In genomic region chr9:137422668-137423000, GRCh38 we compare ENCODE assay signal across 1 cellular context.
TF ChIP-seq lines count a peak whose summit lies in the region.

No MANE protein-coding gene starts in this region.

TF ChIP-seq in IMR-90, 13 proteins besides CTCF, POLR2A, EP300 and RAD21 (continued from another document):
- TF ChIP-seq, protein P1, sequence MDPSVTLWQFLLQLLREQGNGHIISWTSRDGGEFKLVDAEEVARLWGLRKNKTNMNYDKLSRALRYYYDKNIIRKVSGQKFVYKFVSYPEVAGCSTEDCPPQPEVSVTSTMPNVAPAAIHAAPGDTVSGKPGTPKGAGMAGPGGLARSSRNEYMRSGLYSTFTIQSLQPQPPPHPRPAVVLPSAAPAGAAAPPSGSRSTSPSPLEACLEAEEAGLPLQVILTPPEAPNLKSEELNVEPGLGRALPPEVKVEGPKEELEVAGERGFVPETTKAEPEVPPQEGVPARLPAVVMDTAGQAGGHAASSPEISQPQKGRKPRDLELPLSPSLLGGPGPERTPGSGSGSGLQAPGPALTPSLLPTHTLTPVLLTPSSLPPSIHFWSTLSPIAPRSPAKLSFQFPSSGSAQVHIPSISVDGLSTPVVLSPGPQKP (IDR thresholded peaks at IDR 0.05; ENCODE audit: borderline replicate concordance, low read depth, low read length) = no peak
- TF ChIP-seq RFX5 (IDR thresholded peaks at IDR 0.05; ENCODE audit: low read depth, low read length) = no peak
- TF ChIP-seq NFE2L2 (IDR thresholded peaks at IDR 0.05; ENCODE audit: low read depth, low read length) = no peak
- TF ChIP-seq, protein P2, sequence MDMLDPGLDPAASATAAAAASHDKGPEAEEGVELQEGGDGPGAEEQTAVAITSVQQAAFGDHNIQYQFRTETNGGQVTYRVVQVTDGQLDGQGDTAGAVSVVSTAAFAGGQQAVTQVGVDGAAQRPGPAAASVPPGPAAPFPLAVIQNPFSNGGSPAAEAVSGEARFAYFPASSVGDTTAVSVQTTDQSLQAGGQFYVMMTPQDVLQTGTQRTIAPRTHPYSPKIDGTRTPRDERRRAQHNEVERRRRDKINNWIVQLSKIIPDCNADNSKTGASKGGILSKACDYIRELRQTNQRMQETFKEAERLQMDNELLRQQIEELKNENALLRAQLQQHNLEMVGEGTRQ (IDR thresholded peaks at IDR 0.05; ENCODE audit: low read depth, low read length) = no peak
- no peak for TF ChIP-seq MXI1 (IDR thresholded peaks at IDR 0.05; ENCODE audit: borderline replicate concordance, low read depth, low read length)
- no peak for TF ChIP-seq MAFK (IDR thresholded peaks at IDR 0.05; ENCODE audit: low read depth, low read length)
- no peak for TF ChIP-seq CHD1 (IDR thresholded peaks at IDR 0.05; ENCODE audit: low read depth, low read length)
- TF ChIP-seq MAZ (IDR thresholded peaks at IDR 0.05; ENCODE audit: borderline replicate concordance, low read depth, low read length) = no peak
- no peak for TF ChIP-seq FOS (IDR thresholded peaks at IDR 0.05; ENCODE audit: low read depth, low read length)
- no peak for TF ChIP-seq RCOR1 (IDR thresholded peaks at IDR 0.05; ENCODE audit: insufficient replicate concordance, low read length)
- TF ChIP-seq BHLHE40 (IDR thresholded peaks at IDR 0.05; ENCODE audit: low read depth, low read length) = no peak
